20 cellular contexts compared by ENCODE assay signal in genomic region chr4:89486673-89487072, GRCh38.
"Had no signal": no experiment of that assay in that cellular context is flagged by ENCODE, and none has a peak within 500 bp of the region (broad histone marks: within the 10 kb centered on the region; RNA-seq: fewer than 3 reads in every experiment).

No MANE protein-coding gene starts in this region.

- H3K36me3 ChIP-seq: colonic mucosa, ovary, sigmoid colon, stomach, thyroid gland had no signal

- H3K27ac ChIP-seq: colonic mucosa, ovary, psoas muscle, sigmoid colon, stomach, thyroid gland had no signal

- DNase-seq: central memory CD4-positive, alpha-beta T cell; colonic mucosa; effector memory CD4-positive, alpha-beta T cell; hypothalamus; left ventricle myocardium superior; mucosa of descending colon; naive thymus-derived CD8-positive, alpha-beta T cell; ovary; sigmoid colon; stimulated activated CD4-positive, alpha-beta T cell treated with anti-CD3 and anti-CD28 coated beads, Interleukin-2, amount 100 ng/mL, for 24 hours; stimulated activated CD4-positive, alpha-beta T cell treated with anti-CD3 and anti-CD28 coated beads, Interleukin-4, amount 100 ng/mL, for 24 hours; stimulated activated naive CD4-positive, alpha-beta T cell treated with Interleukin-2 at 50 U/mL for 16 hours; stomach; thyroid gland had no signal

- H3K4me1 Mint-ChIP-seq: memory B cell; neural crest cell; stimulated activated effector memory CD8-positive, alpha-beta T cell treated with anti-CD3 and anti-CD28 coated beads, Interleukin-12 subunit alpha, Interleukin-12 subunit beta, amount 100 ng/mL, for 72 hours had no signal

- H3K27ac Mint-ChIP-seq: memory B cell; mesothelial cell of epicardium; naive thymus-derived CD8-positive, alpha-beta T cell; stimulated activated effector memory CD8-positive, alpha-beta T cell treated with anti-CD3 and anti-CD28 coated beads, Interleukin-12 subunit alpha, Interleukin-12 subunit beta, amount 100 ng/mL, for 72 hours had no signal

- ATAC-seq: left ventricle myocardium superior; mucosa of descending colon; naive thymus-derived CD8-positive, alpha-beta T cell; psoas muscle had no signal

- H3K36me3 Mint-ChIP-seq: memory B cell; naive thymus-derived CD8-positive, alpha-beta T cell; stimulated activated effector memory CD8-positive, alpha-beta T cell treated with anti-CD3 and anti-CD28 coated beads, Interleukin-12 subunit alpha, Interleukin-12 subunit beta, amount 100 ng/mL, for 72 hours had no signal

- H3K9me3 Mint-ChIP-seq: memory B cell; mesothelial cell of epicardium; naive thymus-derived CD8-positive, alpha-beta T cell; neural crest cell; stimulated activated effector memory CD8-positive, alpha-beta T cell treated with anti-CD3 and anti-CD28 coated beads, Interleukin-12 subunit alpha, Interleukin-12 subunit beta, amount 100 ng/mL, for 72 hours had no signal

- H3K27me3 ChIP-seq: colonic mucosa, ovary, sigmoid colon, stomach, thyroid gland had no signal

- H3K9me3 ChIP-seq: colonic mucosa, mucosa of descending colon, ovary, psoas muscle, sigmoid colon, stomach, thyroid gland had no signal

- H3K4me1 ChIP-seq: colonic mucosa, psoas muscle, sigmoid colon, thyroid gland had no signal

- H3K27me3 Mint-ChIP-seq: memory B cell had no signal

- H3K4me3 Mint-ChIP-seq: mesothelial cell of epicardium; neural crest cell; stimulated activated effector memory CD8-positive, alpha-beta T cell treated with anti-CD3 and anti-CD28 coated beads, Interleukin-12 subunit alpha, Interleukin-12 subunit beta, amount 100 ng/mL, for 72 hours had no signal

- H3K4me3 ChIP-seq: colonic mucosa, lung, mucosa of descending colon, ovary, sigmoid colon, thyroid gland had no signal
